Comparison of ENCODE assay signal across 9 cellular contexts in the genomic region with DNA sequence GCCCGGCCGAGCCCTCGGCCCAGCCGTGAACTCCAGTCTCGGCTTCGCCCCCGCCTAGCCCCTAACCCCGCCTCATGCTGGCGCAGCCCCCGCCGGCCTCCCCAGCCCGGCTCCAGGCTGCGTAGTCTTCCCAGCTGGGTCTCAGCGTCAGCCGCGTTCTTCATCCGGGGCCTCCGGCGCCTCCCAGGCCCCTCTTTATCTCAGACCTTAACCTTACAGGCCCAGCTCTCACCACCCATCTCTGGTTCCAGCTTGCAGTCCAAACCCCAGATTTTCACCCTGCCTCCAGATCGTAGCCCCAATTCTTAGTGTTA. TPM values are rescaled to one million over a fixed set of nuclear protein-coding genes. Genes with fewer than 3 reads are reported as not detected.
DNase-seq lines count a peak whose midpoint lies in the region; ATAC-seq, FAIRE-seq and TF ChIP-seq lines count a peak whose summit lies in the region.
"Had no signal": no experiment of that assay in that cellular context is flagged by ENCODE, and none has a peak within 500 bp of the region (broad histone marks: within the 10 kb centered on the region; RNA-seq: fewer than 3 reads in every experiment).

TSS of gene PROCA1 (minus strand) at position 166 of the 314 bp plus-strand sequence. CDS start 228 bp downstream, outside the sequence.

- H3K36me3 Mint-ChIP-seq in mesothelial cell of epicardium = peaks cover 18% of the 10 kb centered on the region

- intact Hi-C loops in heart left ventricle (cut with DNase I) = loop anchor here in 4 of 10 donors (2.0 to 10.0 kb wide), 4 partner anchors 47 to 67 kb away; partner anchors contain the start of genes BLTP2 (in 2 of the 4), SDF2 (in 2 of the 4) and SUPT6H (in 2 of the 4)
- intact Hi-C loops in cardiac septum (cut with DNase I) = no loop called here
- intact Hi-C loops in aorta (cut with DNase I) = loop anchor here in 1 of 2 donors (5.0 kb wide), 1 partner anchor 49 kb away; the partner anchor contains the start of genes SDF2 and SUPT6H

- H3K27me3 ChIP-seq in heart left ventricle = peaks cover 0 to 3% (median 0%) of the 10 kb centered on the region in 9 donors
- H3K27me3 ChIP-seq in bronchial epithelial cell (ENCODE audit: control insufficient read depth, insufficient read depth, low read length) = no peaks in the 10 kb centered on the region
- no peaks in the 10 kb centered on the region for H3K27me3 ChIP-seq in aorta (ENCODE audit: control insufficient read depth in 1 of 2, insufficient read depth in 2 of 2, low read length in 1 of 2)

- H3K4me3 Mint-ChIP-seq in mesothelial cell of epicardium = peak within 1 kb of the TSS; percentile 83

- no peak for TF ChIP-seq POLR2A in heart left ventricle (IDR thresholded peaks at IDR 0.05)

- no peak for TF ChIP-seq CTCF in heart left ventricle (IDR thresholded peaks at IDR 0.05)
- TF ChIP-seq CTCF in bronchial epithelial cell (IDR thresholded peaks at IDR 0.05; ENCODE audit: insufficient read depth, low read length, severe bottlenecking) = no peak
- TF ChIP-seq CTCF in mesothelial cell of epicardium (IDR thresholded peaks at IDR 0.05; ENCODE audit: unreplicated experiment) = no peak

- no peaks in the 10 kb centered on the region for H3K9me3 ChIP-seq in heart left ventricle
- no peaks in the 10 kb centered on the region for H3K9me3 ChIP-seq in aorta (ENCODE audit: control insufficient read depth, low read length)

- DNase-seq in heart left ventricle (no peak), cardiac septum (ENCODE audit: low spot score) (no peak), Kasumi-1 (lab: John Stamatoyannopoulos, UW) (peak; percentile 58 to 59), bronchial epithelial cell (ENCODE audit: low read depth) (no peak), mesothelial cell of epicardium (ENCODE audit: low spot score in 2 of 2, unreplicated experiment in 2 of 2) (no peak), aorta (no peak), COR-L47 (lab: John Stamatoyannopoulos, UW) (no peak), NCI-H1105 (lab: John Stamatoyannopoulos, UW) (no peak)

- no peaks in the 10 kb centered on the region for H3K27me3 Mint-ChIP-seq in mesothelial cell of epicardium (ENCODE audit: low read depth)

- H3K4me1 ChIP-seq in heart left ventricle (peaks cover 0 to 35% (median 19%) of the 10 kb centered on the region in 12 donors), aorta (ENCODE audit: control insufficient read depth in 1 of 2, insufficient read depth in 2 of 2, low read length in 2 of 2) (no peaks in the 10 kb centered on the region)

- H3K4me1 Mint-ChIP-seq in mesothelial cell of epicardium = peaks cover 36% of the 10 kb centered on the region

- H3K36me3 ChIP-seq in heart left ventricle = peaks cover 0 to 20% (median 11%) of the 10 kb centered on the region in 9 donors
- peaks cover 10% of the 10 kb centered on the region for H3K36me3 ChIP-seq in bronchial epithelial cell (ENCODE audit: control insufficient read depth, insufficient read depth, low read length)
- peaks cover 0 to 2% of the 10 kb centered on the region in 2 donors for H3K36me3 ChIP-seq in aorta (ENCODE audit: control insufficient read depth in 1 of 2, insufficient read depth in 2 of 2, low read length in 1 of 2)

- H3K27ac ChIP-seq in heart left ventricle (peak within 1 kb of the TSS; percentile 54 to 97 (median 93)), aorta (ENCODE audit: low read depth in 1 of 2, low read length in 2 of 2) (peak within 1 kb of the TSS in 1 of 2 donors; percentile 75)

- 3 to 7% (median 3%) methylated on average over 13 to 20 of the region's 20 CpGs for WGBS in heart left ventricle, 4 donors
- 0 to 2% methylated on average over 20 of the region's 20 CpGs for WGBS in aorta, 2 donors

- FAIRE-seq in bronchial epithelial cell (lab: Jason Lieb, UNC) = no peak
- FAIRE-seq: endometrium had no signal

- peak within 1 kb of the TSS; percentile 22 to 93 (median 72) for H3K4me3 ChIP-seq in heart left ventricle
- H3K4me3 ChIP-seq in bronchial epithelial cell (ENCODE audit: low read depth, low read length) = peak within 1 kb of the TSS; percentile 70
- peak within 1 kb of the TSS; percentile 1 to 12 for H3K4me3 ChIP-seq in aorta (ENCODE audit: low read length in 2 of 2)

- ATAC-seq in heart left ventricle (peak in 2 of 4 donors; percentile 9 to 45), aorta (ENCODE audit: low FRiP score) (peak; percentile 53)

- H3K27ac Mint-ChIP-seq in mesothelial cell of epicardium = peak within 1 kb of the TSS; percentile 99

- H3K9me3 Mint-ChIP-seq in mesothelial cell of epicardium = no peaks in the 10 kb centered on the region

RNA-seq across cellular contexts. Expression of gene PROCA1, which starts in this region (rescaled TPM):
- total RNA-seq in heart left ventricle (1 to 10 TPM in 6 of 9 donors, under 1 TPM in 3; 0.65 to 2.3 (median 1.0) TPM), cardiac septum (2.0 TPM), bronchial epithelial cell (0.26 and 0.64 TPM in 2 replicates), mesothelial cell of epicardium (9.2 to 11.7 TPM (median 10.4 TPM) in 3 replicates), aorta (1 to 10 TPM in 1 of 2 donors, under 1 TPM in 1; 0.78 to 6.6 TPM)
- polyA plus RNA-seq in heart left ventricle (1 to 10 TPM in 1 of 2 donors, under 1 TPM in 1; 0.64 to 2.6 TPM), aorta (1 to 10 TPM; 5.1 to 5.3 TPM)

Comparison
In these comparisons a context has a peak if more than half of its experiments do, and no peak if none do; other contexts are left out.
1. DNase-seq: peak in Kasumi-1 (2 of 2); none in heart left ventricle (0 of 5), cardiac septum (single experiment), bronchial epithelial cell (single experiment), mesothelial cell of epicardium (0 of 2), aorta (0 of 2), COR-L47 (single experiment) and NCI-H1105 (single experiment).
2. H3K4me3 ChIP-seq: peak in every context shown above with its lines; median percentile 72 in heart left ventricle; 70 in bronchial epithelial cell; 6 in aorta.